ENCODE assay signal across 1 cellular context in the genomic region with DNA sequence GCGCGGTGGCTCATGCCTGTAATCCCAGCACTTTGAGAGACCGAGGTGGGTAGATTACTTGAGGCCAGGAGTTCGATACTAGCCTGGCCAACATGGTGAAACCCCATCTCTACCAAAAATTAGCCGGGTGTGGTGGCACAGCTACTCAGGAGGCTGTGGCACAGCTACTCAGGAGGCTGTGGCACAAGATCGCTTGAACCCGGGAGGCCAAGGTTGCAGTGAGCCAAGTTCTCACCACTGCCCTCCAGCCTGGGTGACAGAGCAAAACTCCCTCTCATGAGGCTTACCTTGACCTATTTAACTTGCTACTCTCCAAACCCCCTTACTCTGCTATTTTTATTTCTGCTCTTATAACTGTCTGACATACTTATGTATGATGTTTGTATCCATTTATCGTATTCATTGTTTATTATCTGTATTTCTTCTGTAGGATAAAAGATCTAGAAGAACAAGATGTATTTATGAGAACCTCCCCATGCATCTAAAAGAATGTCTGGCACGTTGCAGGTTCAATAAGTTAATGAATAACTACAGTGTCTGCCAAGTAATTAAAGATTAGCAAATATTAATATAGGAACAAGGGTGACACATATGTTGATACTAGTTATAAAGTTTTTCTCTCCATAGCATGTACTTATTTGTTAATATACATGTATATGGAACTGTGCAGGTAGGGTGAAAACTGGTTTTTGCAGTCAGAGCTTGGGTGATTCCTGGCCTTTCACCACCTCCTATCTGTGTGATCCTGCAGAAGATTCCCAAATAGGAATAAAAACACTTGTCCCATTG.
TF ChIP-seq lines count a peak whose summit lies in the region.

No MANE protein-coding gene starts in this region.

TF ChIP-seq in HepG2, 621 proteins besides CTCF, POLR2A, EP300 and RAD21 (continued from another document):
- TF ChIP-seq, protein P1, sequence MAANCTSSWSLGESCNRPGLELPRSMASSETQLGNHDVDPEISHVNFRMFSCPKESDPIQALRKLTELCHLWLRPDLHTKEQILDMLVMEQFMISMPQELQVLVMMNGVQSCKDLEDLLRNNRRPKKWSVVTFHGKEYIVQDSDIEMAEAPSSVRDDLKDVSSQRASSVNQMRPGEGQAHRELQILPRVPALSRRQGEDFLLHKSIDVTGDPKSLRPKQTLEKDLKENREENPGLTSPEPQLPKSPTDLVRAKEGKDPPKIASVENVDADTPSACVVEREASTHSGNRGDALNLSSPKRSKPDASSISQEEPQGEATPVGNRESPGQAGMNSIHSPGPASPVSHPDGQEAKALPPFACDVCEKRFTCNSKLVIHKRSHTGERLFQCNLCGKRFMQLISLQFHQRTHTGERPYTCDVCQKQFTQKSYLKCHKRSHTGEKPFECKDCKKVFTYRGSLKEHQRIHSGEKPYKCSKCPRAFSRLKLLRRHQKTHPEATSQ (CRISPR knock-in tag; IDR thresholded peaks at IDR 0.05; ENCODE audit: borderline replicate concordance): no peak
- no peak for TF ChIP-seq ZNF121 (CRISPR knock-in tag; IDR thresholded peaks at IDR 0.05)
- no peak for TF ChIP-seq ZNF543 (CRISPR knock-in tag; IDR thresholded peaks at IDR 0.05)
- TF ChIP-seq GFI1 (CRISPR knock-in tag; IDR thresholded peaks at IDR 0.05; ENCODE audit: borderline replicate concordance): no peak
- TF ChIP-seq, protein P2, sequence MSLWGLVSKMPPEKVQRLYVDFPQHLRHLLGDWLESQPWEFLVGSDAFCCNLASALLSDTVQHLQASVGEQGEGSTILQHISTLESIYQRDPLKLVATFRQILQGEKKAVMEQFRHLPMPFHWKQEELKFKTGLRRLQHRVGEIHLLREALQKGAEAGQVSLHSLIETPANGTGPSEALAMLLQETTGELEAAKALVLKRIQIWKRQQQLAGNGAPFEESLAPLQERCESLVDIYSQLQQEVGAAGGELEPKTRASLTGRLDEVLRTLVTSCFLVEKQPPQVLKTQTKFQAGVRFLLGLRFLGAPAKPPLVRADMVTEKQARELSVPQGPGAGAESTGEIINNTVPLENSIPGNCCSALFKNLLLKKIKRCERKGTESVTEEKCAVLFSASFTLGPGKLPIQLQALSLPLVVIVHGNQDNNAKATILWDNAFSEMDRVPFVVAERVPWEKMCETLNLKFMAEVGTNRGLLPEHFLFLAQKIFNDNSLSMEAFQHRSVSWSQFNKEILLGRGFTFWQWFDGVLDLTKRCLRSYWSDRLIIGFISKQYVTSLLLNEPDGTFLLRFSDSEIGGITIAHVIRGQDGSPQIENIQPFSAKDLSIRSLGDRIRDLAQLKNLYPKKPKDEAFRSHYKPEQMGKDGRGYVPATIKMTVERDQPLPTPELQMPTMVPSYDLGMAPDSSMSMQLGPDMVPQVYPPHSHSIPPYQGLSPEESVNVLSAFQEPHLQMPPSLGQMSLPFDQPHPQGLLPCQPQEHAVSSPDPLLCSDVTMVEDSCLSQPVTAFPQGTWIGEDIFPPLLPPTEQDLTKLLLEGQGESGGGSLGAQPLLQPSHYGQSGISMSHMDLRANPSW (CRISPR knock-in tag; IDR thresholded peaks at IDR 0.05; ENCODE audit: borderline replicate concordance): no peak
- peak; percentile 20; the same call in 1 of the 2 replicates for TF ChIP-seq RARA (CRISPR knock-in tag; IDR thresholded peaks at IDR 0.05)
- TF ChIP-seq, protein P3, sequence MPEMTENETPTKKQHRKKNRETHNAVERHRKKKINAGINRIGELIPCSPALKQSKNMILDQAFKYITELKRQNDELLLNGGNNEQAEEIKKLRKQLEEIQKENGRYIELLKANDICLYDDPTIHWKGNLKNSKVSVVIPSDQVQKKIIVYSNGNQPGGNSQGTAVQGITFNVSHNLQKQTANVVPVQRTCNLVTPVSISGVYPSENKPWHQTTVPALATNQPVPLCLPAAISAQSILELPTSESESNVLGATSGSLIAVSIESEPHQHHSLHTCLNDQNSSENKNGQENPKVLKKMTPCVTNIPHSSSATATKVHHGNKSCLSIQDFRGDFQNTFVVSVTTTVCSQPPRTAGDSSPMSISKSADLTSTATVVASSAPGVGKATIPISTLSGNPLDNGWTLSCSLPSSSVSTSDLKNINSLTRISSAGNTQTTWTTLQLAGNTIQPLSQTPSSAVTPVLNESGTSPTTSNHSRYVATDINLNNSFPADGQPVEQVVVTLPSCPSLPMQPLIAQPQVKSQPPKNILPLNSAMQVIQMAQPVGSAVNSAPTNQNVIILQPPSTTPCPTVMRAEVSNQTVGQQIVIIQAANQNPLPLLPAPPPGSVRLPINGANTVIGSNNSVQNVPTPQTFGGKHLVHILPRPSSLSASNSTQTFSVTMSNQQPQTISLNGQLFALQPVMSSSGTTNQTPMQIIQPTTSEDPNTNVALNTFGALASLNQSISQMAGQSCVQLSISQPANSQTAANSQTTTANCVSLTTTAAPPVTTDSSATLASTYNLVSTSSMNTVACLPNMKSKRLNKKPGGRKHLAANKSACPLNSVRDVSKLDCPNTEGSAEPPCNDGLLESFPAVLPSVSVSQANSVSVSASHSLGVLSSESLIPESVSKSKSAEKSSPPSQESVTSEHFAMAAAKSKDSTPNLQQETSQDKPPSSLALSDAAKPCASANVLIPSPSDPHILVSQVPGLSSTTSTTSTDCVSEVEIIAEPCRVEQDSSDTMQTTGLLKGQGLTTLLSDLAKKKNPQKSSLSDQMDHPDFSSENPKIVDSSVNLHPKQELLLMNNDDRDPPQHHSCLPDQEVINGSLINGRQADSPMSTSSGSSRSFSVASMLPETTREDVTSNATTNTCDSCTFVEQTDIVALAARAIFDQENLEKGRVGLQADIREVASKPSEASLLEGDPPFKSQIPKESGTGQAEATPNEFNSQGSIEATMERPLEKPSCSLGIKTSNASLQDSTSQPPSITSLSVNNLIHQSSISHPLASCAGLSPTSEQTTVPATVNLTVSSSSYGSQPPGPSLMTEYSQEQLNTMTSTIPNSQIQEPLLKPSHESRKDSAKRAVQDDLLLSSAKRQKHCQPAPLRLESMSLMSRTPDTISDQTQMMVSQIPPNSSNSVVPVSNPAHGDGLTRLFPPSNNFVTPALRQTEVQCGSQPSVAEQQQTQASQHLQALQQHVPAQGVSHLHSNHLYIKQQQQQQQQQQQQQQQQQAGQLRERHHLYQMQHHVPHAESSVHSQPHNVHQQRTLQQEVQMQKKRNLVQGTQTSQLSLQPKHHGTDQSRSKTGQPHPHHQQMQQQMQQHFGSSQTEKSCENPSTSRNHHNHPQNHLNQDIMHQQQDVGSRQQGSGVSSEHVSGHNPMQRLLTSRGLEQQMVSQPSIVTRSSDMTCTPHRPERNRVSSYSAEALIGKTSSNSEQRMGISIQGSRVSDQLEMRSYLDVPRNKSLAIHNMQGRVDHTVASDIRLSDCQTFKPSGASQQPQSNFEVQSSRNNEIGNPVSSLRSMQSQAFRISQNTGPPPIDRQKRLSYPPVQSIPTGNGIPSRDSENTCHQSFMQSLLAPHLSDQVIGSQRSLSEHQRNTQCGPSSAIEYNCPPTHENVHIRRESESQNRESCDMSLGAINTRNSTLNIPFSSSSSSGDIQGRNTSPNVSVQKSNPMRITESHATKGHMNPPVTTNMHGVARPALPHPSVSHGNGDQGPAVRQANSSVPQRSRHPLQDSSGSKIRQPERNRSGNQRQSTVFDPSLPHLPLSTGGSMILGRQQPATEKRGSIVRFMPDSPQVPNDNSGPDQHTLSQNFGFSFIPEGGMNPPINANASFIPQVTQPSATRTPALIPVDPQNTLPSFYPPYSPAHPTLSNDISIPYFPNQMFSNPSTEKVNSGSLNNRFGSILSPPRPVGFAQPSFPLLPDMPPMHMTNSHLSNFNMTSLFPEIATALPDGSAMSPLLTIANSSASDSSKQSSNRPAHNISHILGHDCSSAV (CRISPR knock-in tag; IDR thresholded peaks at IDR 0.05; ENCODE audit: borderline replicate concordance): no peak
- no peak for TF ChIP-seq ZNF549 (CRISPR knock-in tag; IDR thresholded peaks at IDR 0.05)
- no peak for TF ChIP-seq ZNF883 (CRISPR knock-in tag; IDR thresholded peaks at IDR 0.05; ENCODE audit: not compliant biosample characterization)
- no peak for TF ChIP-seq KAT8 (CRISPR knock-in tag; IDR thresholded peaks at IDR 0.05)
- TF ChIP-seq FOXA3 (CRISPR knock-in tag; IDR thresholded peaks at IDR 0.05): no peak
- no peak for TF ChIP-seq FOXM1 (CRISPR knock-in tag; IDR thresholded peaks at IDR 0.05)
- no peak for TF ChIP-seq ZNF747 (CRISPR knock-in tag; IDR thresholded peaks at IDR 0.05; ENCODE audit: borderline replicate concordance)
- TF ChIP-seq, protein P4, sequence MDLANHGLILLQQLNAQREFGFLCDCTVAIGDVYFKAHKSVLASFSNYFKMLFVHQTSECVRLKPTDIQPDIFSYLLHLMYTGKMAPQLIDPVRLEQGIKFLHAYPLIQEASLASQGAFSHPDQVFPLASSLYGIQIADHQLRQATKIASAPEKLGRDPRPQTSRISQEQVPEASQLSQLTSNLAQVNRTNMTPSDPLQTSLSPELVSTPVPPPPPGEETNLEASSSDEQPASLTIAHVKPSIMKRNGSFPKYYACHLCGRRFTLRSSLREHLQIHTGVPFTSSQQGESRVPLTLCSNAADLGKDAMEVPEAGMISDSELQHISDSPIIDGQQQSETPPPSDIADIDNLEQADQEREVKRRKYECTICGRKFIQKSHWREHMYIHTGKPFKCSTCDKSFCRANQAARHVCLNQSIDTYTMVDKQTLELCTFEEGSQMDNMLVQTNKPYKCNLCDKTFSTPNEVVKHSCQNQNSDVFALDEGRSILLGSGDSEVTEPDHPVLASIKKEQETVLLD (CRISPR knock-in tag; IDR thresholded peaks at IDR 0.05; ENCODE audit: low read depth): no peak
- TF ChIP-seq ZNF619 (CRISPR knock-in tag; IDR thresholded peaks at IDR 0.05): no peak
- TF ChIP-seq, protein P5, sequence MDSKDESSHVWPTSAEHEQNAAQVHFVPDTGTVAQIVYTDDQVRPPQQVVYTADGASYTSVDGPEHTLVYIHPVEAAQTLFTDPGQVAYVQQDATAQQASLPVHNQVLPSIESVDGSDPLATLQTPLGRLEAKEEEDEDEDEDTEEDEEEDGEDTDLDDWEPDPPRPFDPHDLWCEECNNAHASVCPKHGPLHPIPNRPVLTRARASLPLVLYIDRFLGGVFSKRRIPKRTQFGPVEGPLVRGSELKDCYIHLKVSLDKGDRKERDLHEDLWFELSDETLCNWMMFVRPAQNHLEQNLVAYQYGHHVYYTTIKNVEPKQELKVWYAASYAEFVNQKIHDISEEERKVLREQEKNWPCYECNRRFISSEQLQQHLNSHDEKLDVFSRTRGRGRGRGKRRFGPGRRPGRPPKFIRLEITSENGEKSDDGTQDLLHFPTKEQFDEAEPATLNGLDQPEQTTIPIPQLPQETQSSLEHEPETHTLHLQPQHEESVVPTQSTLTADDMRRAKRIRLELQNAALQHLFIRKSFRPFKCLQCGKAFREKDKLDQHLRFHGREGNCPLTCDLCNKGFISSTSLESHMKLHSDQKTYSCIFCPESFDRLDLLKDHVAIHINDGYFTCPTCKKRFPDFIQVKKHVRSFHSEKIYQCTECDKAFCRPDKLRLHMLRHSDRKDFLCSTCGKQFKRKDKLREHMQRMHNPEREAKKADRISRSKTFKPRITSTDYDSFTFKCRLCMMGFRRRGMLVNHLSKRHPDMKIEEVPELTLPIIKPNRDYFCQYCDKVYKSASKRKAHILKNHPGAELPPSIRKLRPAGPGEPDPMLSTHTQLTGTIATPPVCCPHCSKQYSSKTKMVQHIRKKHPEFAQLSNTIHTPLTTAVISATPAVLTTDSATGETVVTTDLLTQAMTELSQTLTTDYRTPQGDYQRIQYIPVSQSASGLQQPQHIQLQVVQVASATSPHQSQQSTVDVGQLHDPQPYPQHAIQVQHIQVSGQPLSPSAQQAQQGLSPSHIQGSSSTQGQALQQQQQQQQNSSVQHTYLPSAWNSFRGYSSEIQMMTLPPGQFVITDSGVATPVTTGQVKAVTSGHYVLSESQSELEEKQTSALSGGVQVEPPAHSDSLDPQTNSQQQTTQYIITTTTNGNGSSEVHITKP (CRISPR knock-in tag; IDR thresholded peaks at IDR 0.05; ENCODE audit: low read depth): no peak
- no peak for TF ChIP-seq ZBTB21 (CRISPR knock-in tag; IDR thresholded peaks at IDR 0.05)
- no peak for TF ChIP-seq CCDC6 (CRISPR knock-in tag; IDR thresholded peaks at IDR 0.05)
- no peak for TF ChIP-seq MAFF (IDR thresholded peaks at IDR 0.05; ENCODE audit: low read depth, low read length)
- no peak for TF ChIP-seq ZNF557 (CRISPR knock-in tag; IDR thresholded peaks at IDR 0.05)
- no peak for TF ChIP-seq ZNF20 (CRISPR knock-in tag; IDR thresholded peaks at IDR 0.05)
- TF ChIP-seq TBX3 (IDR thresholded peaks at IDR 0.05; ENCODE audit: borderline replicate concordance): 0 out of 2 replicates have a peak, but pooled peaks have one; percentile 26
- TF ChIP-seq ZSCAN31 (CRISPR knock-in tag; IDR thresholded peaks at IDR 0.05; ENCODE audit: low read depth): no peak
- TF ChIP-seq ZNF501 (CRISPR knock-in tag; IDR thresholded peaks at IDR 0.05): no peak
- TF ChIP-seq ZNF660 (CRISPR knock-in tag; IDR thresholded peaks at IDR 0.05; ENCODE audit: borderline replicate concordance, low read depth): no peak
- TF ChIP-seq ZNF629 (CRISPR knock-in tag; conservative IDR thresholded peaks at IDR 0.05): no peak
- TF ChIP-seq, protein P6, sequence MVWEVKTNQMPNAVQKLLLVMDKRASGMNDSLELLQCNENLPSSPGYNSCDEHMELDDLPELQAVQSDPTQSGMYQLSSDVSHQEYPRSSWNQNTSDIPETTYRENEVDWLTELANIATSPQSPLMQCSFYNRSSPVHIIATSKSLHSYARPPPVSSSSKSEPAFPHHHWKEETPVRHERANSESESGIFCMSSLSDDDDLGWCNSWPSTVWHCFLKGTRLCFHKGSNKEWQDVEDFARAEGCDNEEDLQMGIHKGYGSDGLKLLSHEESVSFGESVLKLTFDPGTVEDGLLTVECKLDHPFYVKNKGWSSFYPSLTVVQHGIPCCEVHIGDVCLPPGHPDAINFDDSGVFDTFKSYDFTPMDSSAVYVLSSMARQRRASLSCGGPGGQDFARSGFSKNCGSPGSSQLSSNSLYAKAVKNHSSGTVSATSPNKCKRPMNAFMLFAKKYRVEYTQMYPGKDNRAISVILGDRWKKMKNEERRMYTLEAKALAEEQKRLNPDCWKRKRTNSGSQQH (CRISPR knock-in tag; IDR thresholded peaks at IDR 0.05; ENCODE audit: low read depth): no peak
- TF ChIP-seq, protein P7, sequence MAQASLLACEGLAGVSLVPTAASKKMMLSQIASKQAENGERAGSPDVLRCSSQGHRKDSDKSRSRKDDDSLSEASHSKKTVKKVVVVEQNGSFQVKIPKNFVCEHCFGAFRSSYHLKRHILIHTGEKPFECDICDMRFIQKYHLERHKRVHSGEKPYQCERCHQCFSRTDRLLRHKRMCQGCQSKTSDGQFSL (CRISPR knock-in tag; IDR thresholded peaks at IDR 0.05): no peak
- TF ChIP-seq ZNF776 (CRISPR knock-in tag; IDR thresholded peaks at IDR 0.05): no peak
- no peak for TF ChIP-seq TBL1XR1 (IDR thresholded peaks at IDR 0.05; ENCODE audit: borderline replicate concordance, low read length, partially characterized antibody)
- no peak for TF ChIP-seq KLF13 (CRISPR knock-in tag; IDR thresholded peaks at IDR 0.05)
- no peak for TF ChIP-seq REXO4 (CRISPR knock-in tag; IDR thresholded peaks at IDR 0.05; ENCODE audit: borderline replicate concordance)
- no peak for TF ChIP-seq ZNF550 (CRISPR knock-in tag; IDR thresholded peaks at IDR 0.05; ENCODE audit: borderline replicate concordance)
- no peak for TF ChIP-seq SUZ12 (IDR thresholded peaks at IDR 0.05; ENCODE audit: low read depth, low read length)
- TF ChIP-seq ZNF556 (CRISPR knock-in tag; IDR thresholded peaks at IDR 0.05; ENCODE audit: borderline replicate concordance): no peak
- no peak for TF ChIP-seq SP5 (CRISPR knock-in tag; IDR thresholded peaks at IDR 0.05; ENCODE audit: borderline replicate concordance, low read depth)
- TF ChIP-seq ZNF577 (CRISPR knock-in tag; IDR thresholded peaks at IDR 0.05; ENCODE audit: borderline replicate concordance, low read depth): no peak
- TF ChIP-seq TRIM24 (CRISPR knock-in tag; IDR thresholded peaks at IDR 0.05): no peak
- no peak for TF ChIP-seq ZNF782 (CRISPR knock-in tag; IDR thresholded peaks at IDR 0.05; ENCODE audit: borderline replicate concordance)
- TF ChIP-seq SKI (IDR thresholded peaks at IDR 0.05; ENCODE audit: partially characterized antibody): no peak
- no peak for TF ChIP-seq HNRNPK (IDR thresholded peaks at IDR 0.05; ENCODE audit: low read depth, low read length, poor library complexity, severe bottlenecking)
